8 cellular contexts compared by ENCODE assay signal in genomic region chr16:10521681-10522274, GRCh38. TPM values are rescaled to one million over a fixed set of nuclear protein-coding genes. Genes with fewer than 3 reads are reported as not detected.
DNase-seq lines count a peak whose midpoint lies in the region; ATAC-seq and TF ChIP-seq lines count a peak whose summit lies in the region.

No MANE protein-coding gene starts in this region.

- no peaks in the 10 kb centered on the region for H3K36me3 Mint-ChIP-seq in activated naive CD4-positive, alpha-beta T cell treated with anti-CD3 and anti-CD28 coated beads, Interleukin-2, amount 50 U/mL, for 72 hours

- intact Hi-C loops in psoas muscle (cut with DNase I): loop anchor here (2.0 to 10.0 kb wide), 3 partner anchors 53 to 215 kb away; no protein-coding TSS in a partner anchor

- no peaks in the 10 kb centered on the region for H3K9me3 ChIP-seq in cardiac muscle cell (ENCODE audit: low read depth)
- no peaks in the 10 kb centered on the region for H3K9me3 ChIP-seq in psoas muscle

- H3K4me3 ChIP-seq in cardiac muscle cell: no peak overlapping the region
- H3K4me3 ChIP-seq in psoas muscle: no peak overlapping the region

- H3K4me1 ChIP-seq in cardiac muscle cell (ENCODE audit: low read depth) (no peaks in the 10 kb centered on the region), psoas muscle (no peaks in the 10 kb centered on the region)

- H3K27me3 ChIP-seq in cardiac muscle cell (no peaks in the 10 kb centered on the region), psoas muscle (ENCODE audit: insufficient read depth in 3 of 3, low read length in 2 of 3) (no peaks in the 10 kb centered on the region)

- H3K9me3 Mint-ChIP-seq in activated naive CD4-positive, alpha-beta T cell treated with anti-CD3 and anti-CD28 coated beads, Interleukin-2, amount 50 U/mL, for 72 hours: no peaks in the 10 kb centered on the region

- H3K36me3 ChIP-seq in cardiac muscle cell: no peaks in the 10 kb centered on the region
- H3K36me3 ChIP-seq in psoas muscle (ENCODE audit: insufficient read depth in 1 of 2, low read depth in 1 of 2): peaks cover 0 to 2% of the 10 kb centered on the region in 2 donors

- H3K27ac ChIP-seq in cardiac muscle cell (no peak overlapping the region), psoas muscle (no peak overlapping the region)

- TF ChIP-seq CTCF in cardiac muscle cell (IDR thresholded peaks at IDR 0.05; ENCODE audit: low read depth, low read length) (peak; percentile 83), psoas muscle (IDR thresholded peaks at IDR 0.05) (peak; percentile 92)

- H3K27ac Mint-ChIP-seq in activated naive CD4-positive, alpha-beta T cell treated with anti-CD3 and anti-CD28 coated beads, Interleukin-2, amount 50 U/mL, for 72 hours: no peak overlapping the region

- DNase-seq in DMS79 (lab: John Stamatoyannopoulos, UW) (peak; percentile 4), HuH-7.5 (ENCODE audit: low spot score) (peak; percentile 43), RKO (ENCODE audit: low spot score) (peak; percentile 41), cardiac muscle cell (ENCODE audit: low read depth in 1 of 2, low spot score in 1 of 2) (peak; percentile 75 to 85), psoas muscle (peak; percentile 22 to 63)
- DNase-seq in activated naive CD4-positive, alpha-beta T cell treated with anti-CD3 and anti-CD28 coated beads, Interleukin-2, amount 50 U/mL, for 72 hours (ENCODE audit: low spot score in 2 of 2): peak; percentile 53 to 54

- peak; percentile 50 to 67 for ATAC-seq in activated naive CD4-positive, alpha-beta T cell treated with anti-CD3 and anti-CD28 coated beads, Interleukin-2, amount 50 U/mL, for 72 hours
- peak; percentile 65 to 91 (median 82) for ATAC-seq in psoas muscle
- no peak for ATAC-seq in HG02885 (IDR thresholded peaks at IDR 0.05; ENCODE audit: poor library complexity, unreplicated experiment)
- ATAC-seq in HG03139 (IDR thresholded peaks at IDR 0.05; ENCODE audit: unreplicated experiment): no peak

- WGBS in psoas muscle, 3 donors: 34 to 57% (median 50%) methylated on average over 9 of the region's 9 CpGs

RNA-seq across cellular contexts. Expression of gene EMP2, which starts 58.6 kb away (rescaled TPM):
- total RNA-seq in activated naive CD4-positive, alpha-beta T cell treated with anti-CD3 and anti-CD28 coated beads, Interleukin-2, amount 50 U/mL, for 72 hours: not detected
- total RNA-seq in cardiac muscle cell (40.9 and 47.5 TPM in 2 replicates), psoas muscle (10 to 100 TPM; 11.0 to 25.4 (median 17.7) TPM)
- polyA plus RNA-seq in cardiac muscle cell (146 and 151 TPM in 2 replicates), psoas muscle (10 to 100 TPM in 1 of 3 donors, 1 to 10 TPM in 2; 8.0 to 22.8 (median 9.9) TPM)

Comparison
In these comparisons a context has a peak if more than half of its experiments do, and no peak if none do; other contexts are left out.
1. DNase-seq: peak in every context shown above with its lines; median percentile 80 in cardiac muscle cell; 54 in activated naive CD4-positive, alpha-beta T cell treated with anti-CD3 and anti-CD28 coated beads, Interleukin-2, amount 50 U/mL, for 72 hours; 43 in HuH-7.5; 42 in psoas muscle; 41 in RKO; 4 in DMS79.
2. ATAC-seq: peak in activated naive CD4-positive, alpha-beta T cell treated with anti-CD3 and anti-CD28 coated beads, Interleukin-2, amount 50 U/mL, for 72 hours (2 of 2) and psoas muscle (4 of 4); none in HG02885 (single experiment) and HG03139 (single experiment).
3. RNA of gene EMP2, which starts 58.6 kb away (total RNA-seq): 40.9 to 47.5 TPM in cardiac muscle cell and 11.0 to 25.4 TPM in psoas muscle; not detected in activated naive CD4-positive, alpha-beta T cell treated with anti-CD3 and anti-CD28 coated beads, Interleukin-2, amount 50 U/mL, for 72 hours; every median in the first group is over 10 times any median in the second.